ENCODE assay signal across 26 cellular contexts in genomic region chr9:137193771-137194170, GRCh38. TPM values are rescaled to one million over a fixed set of nuclear protein-coding genes. Genes with fewer than 3 reads are reported as not detected.
DNase-seq lines count a peak whose midpoint lies in the region; ATAC-seq, FAIRE-seq and TF ChIP-seq lines count a peak whose summit lies in the region.
"Had no signal": no experiment of that assay in that cellular context is flagged by ENCODE, and none has a peak within 500 bp of the region (broad histone marks: within the 10 kb centered on the region; RNA-seq: fewer than 3 reads in every experiment).

No MANE protein-coding gene starts in this region.

- no peak overlapping the region for H3K4ac ChIP-seq in H1 (replicated peaks; ENCODE audit: insufficient read length, low read depth, low read length)

- no peak overlapping the region for H2BK15ac ChIP-seq in H1 (ENCODE audit: low read length)

- TF ChIP-seq RAD21 in H1 (IDR thresholded peaks at IDR 0.05 in 1 of 2, conservative IDR thresholded peaks at IDR 0.05 in 1 of 2; ENCODE audit: low read depth in 2 of 2, low read length in 2 of 2), result no peak

- H3K56ac ChIP-seq in H1 (replicated peaks; ENCODE audit: insufficient read length, low read depth, low read length), result no peak overlapping the region

- H2AFZ ChIP-seq in H1 (ENCODE audit: low read length), result no peak overlapping the region

- H3K4me1 ChIP-seq in heart left ventricle (peaks cover 11 to 90% (median 63%) of the 10 kb centered on the region in 12 donors), Peyer's patch (peaks cover 5 to 65% (median 10%) of the 10 kb centered on the region in 4 donors), H1 (replicated peaks in 1 of 4; ENCODE audit: control insufficient read depth in 3 of 4, insufficient read depth in 4 of 4, low read length in 3 of 4) (peaks cover 0 to 26% (median 11%) of the 10 kb centered on the region in 4 experiments; a peak in 6 of 7 replicates)

- peaks cover 20% of the 10 kb centered on the region for H3K4me1 Mint-ChIP-seq in activated naive CD4-positive, alpha-beta T cell treated with anti-CD3 and anti-CD28 coated beads, Interleukin-2, amount 10 ng/mL, durations not matched to agents 7 days and 5 days

- H4K5ac ChIP-seq in H1 (ENCODE audit: insufficient read length, low read depth, low read length), result no peak overlapping the region

- peaks cover 20% of the 10 kb centered on the region for H3K79me1 ChIP-seq in H1 (ENCODE audit: low read depth, low read length)

- peaks cover 2% of the 10 kb centered on the region; the same call in 1 of the 2 replicates for H3K23me2 ChIP-seq in H1 (ENCODE audit: low read depth, low read length)

- ATAC-seq in heart left ventricle, result no peak
- ATAC-seq in GM19397 (IDR thresholded peaks at IDR 0.05; ENCODE audit: unreplicated experiment), result no peak
- ATAC-seq: A549; activated naive CD8-positive, alpha-beta T cell treated with anti-CD3 and anti-CD28 coated beads, Interleukin-2, amount 50 U/mL, for 24 hours; activated T-cell treated with anti-CD3 and anti-CD28 coated beads, Interleukin-2, amount 50 U/mL, for 4 hours; CD8-positive, alpha-beta T cell; mucosa of descending colon; natural killer cell treated with Interleukin-12 subunit alpha and Interleukin-12 subunit beta and Interleukin-15 and Interleukin-18, amount 100 ng/mL, for 72 hours; stimulated activated naive B cell treated with anti-CD40 and anti-IgM and Interleukin-4, amounts not matched to agents 10 μg/mL and 1 μg/mL and 100 μg/mL, for 72 hours had no signal

- H3K36me3 ChIP-seq in heart left ventricle (peaks cover 0 to 30% (median 24%) of the 10 kb centered on the region in 9 donors), Peyer's patch (peaks cover 0 to 31% (median 0%) of the 10 kb centered on the region in 3 donors), H1 (ENCODE audit: control insufficient read depth in 2 of 4, insufficient read depth in 4 of 4, low read length in 3 of 4) (peaks cover 0 to 4% (median 1%) of the 10 kb centered on the region in 4 experiments; a peak in 2 of 8 replicates)

- H3K4me3 ChIP-seq in heart left ventricle (peak overlapping the region in 2 of 12 donors; percentile 33 to 37), Peyer's patch (peak overlapping the region in 2 of 4 donors; percentile 74 to 96), H1 (ENCODE audit: extremely low read depth in 1 of 4, insufficient read depth in 2 of 4, low read depth in 3 of 4, low read length in 4 of 4) (no peak overlapping the region)
- H3K4me3 ChIP-seq: A549, mucosa of descending colon, SJSA1, skin epidermis had no signal

- intact Hi-C loops in heart left ventricle (cut with DNase I) (loop anchor here in 1 of 10 donors (5.0 kb wide), 1 partner anchor 34 kb away; the partner anchor contains the start of genes CYSRT1 and RNF224), cardiac septum (cut with DNase I) (no loop called here)

- no peak overlapping the region for H2AK5ac ChIP-seq in H1 (ENCODE audit: low read depth, low read length)

- H2BK120ac ChIP-seq in H1 (replicated peaks; ENCODE audit: low read depth, low read length), result no peak overlapping the region

- no peak for TF ChIP-seq POLR2A in heart left ventricle (IDR thresholded peaks at IDR 0.05)
- TF ChIP-seq POLR2A in Peyer's patch (IDR thresholded peaks at IDR 0.05), result no peak
- TF ChIP-seq POLR2A in H1 (IDR thresholded peaks at IDR 0.05; ENCODE audit: control extremely low read depth in 1 of 2, low read depth in 2 of 2, low read length in 2 of 2), result no peak

- in situ Hi-C loops in KBM-7 (cut with MboI; ENCODE audit: low pct_unique_long_range_greater_than_20kb, low sequenced_read_pairs), result no loop called here

- H3K27ac Mint-ChIP-seq in activated naive CD4-positive, alpha-beta T cell treated with anti-CD3 and anti-CD28 coated beads, Interleukin-2, amount 10 ng/mL, durations not matched to agents 7 days and 5 days, result no peak overlapping the region
- H3K27ac Mint-ChIP-seq: activated naive CD8-positive, alpha-beta T cell treated with anti-CD3 and anti-CD28 coated beads, Interleukin-2, amount 50 U/mL, for 24 hours; CD8-positive, alpha-beta T cell; natural killer cell treated with Interleukin-12 subunit alpha and Interleukin-12 subunit beta and Interleukin-15 and Interleukin-18, amount 100 ng/mL, for 72 hours; stimulated activated naive B cell treated with anti-CD40 and anti-IgM and Interleukin-4, amounts not matched to agents 10 μg/mL and 1 μg/mL and 100 μg/mL, for 72 hours had no signal

- H3K23ac ChIP-seq in H1 (ENCODE audit: insufficient read length), result no peak overlapping the region

- H3K79me2 ChIP-seq in H1 (ENCODE audit: control insufficient read depth in 1 of 2, insufficient read depth in 2 of 2, low read length in 2 of 2), result peaks cover 0 to 29% of the 10 kb centered on the region in 2 experiments; a peak in 1 of 4 replicates

- H2BK12ac ChIP-seq in H1 (ENCODE audit: low read depth, low read length), result no peak overlapping the region

- H4K20me1 ChIP-seq in H1 (replicated peaks in 1 of 2; ENCODE audit: control insufficient read depth in 1 of 2, insufficient read depth in 2 of 2, low read length in 2 of 2), result peaks cover 15 to 33% of the 10 kb centered on the region in 2 experiments

- peak overlapping the region; percentile 26 to 89 (median 66) for H3K27ac ChIP-seq in heart left ventricle
- peak overlapping the region in 3 of 4 donors; percentile 85 to 98 (median 92) for H3K27ac ChIP-seq in Peyer's patch
- no peak overlapping the region for H3K27ac ChIP-seq in H1 (ENCODE audit: low read depth, low read length)
- peak overlapping the region; percentile 100 for H3K27ac ChIP-seq in temporal lobe (ENCODE audit: low read depth, low read length)
- H3K27ac ChIP-seq: HL-60, SJSA1, suprapubic skin had no signal

- H2BK20ac ChIP-seq in H1 (ENCODE audit: low read length), result no peak overlapping the region

- FAIRE-seq in H1 (lab: Jason Lieb, UNC), result no peak
- FAIRE-seq: A549, GM18507, RCC 7860 had no signal

- CTCF ChIA-PET in H1 (lab: Charles Lee; ENCODE audit: partially characterized antibody), result interaction anchor here (1.7 to 14.0 kb wide), 5 partner anchors 11 to 76 kb away, joined by 6 to 204 read pairs (median 16); partner anchors contain the start of genes CYSRT1, NDOR1, RNF208 and RNF224
- CTCF ChIA-PET in activated naive CD4-positive, alpha-beta T cell treated with anti-CD3 and anti-CD28 coated beads, Interleukin-2, amount 10 ng/mL, durations not matched to agents 7 days and 5 days (lab: Charles Lee), result interaction anchor here (1.0 kb wide), 1 partner anchor 31 kb away, joined by 3 read pairs; the partner anchor contains the start of gene CYSRT1

- DNase-seq in heart left ventricle (no peak), cardiac septum (ENCODE audit: low spot score) (no peak), Peyer's patch (no peak), H1 (ENCODE audit: low read depth in 1 of 2, low spot score in 2 of 2) (no peak), KBM-7 (no peak)
- DNase-seq in activated naive CD4-positive, alpha-beta T cell treated with anti-CD3 and anti-CD28 coated beads, Interleukin-2, amount 10 ng/mL, durations not matched to agents 7 days and 5 days, result no peak
- DNase-seq: activated gamma-delta T cell treated with Interleukin-2 at 50 U/mL for 16 hours; activated naive CD8-positive, alpha-beta T cell treated with anti-CD3 and anti-CD28 coated beads, Interleukin-2, amount 50 U/mL, for 24 hours; activated T-cell treated with anti-CD3 and anti-CD28 coated beads, Interleukin-2, amount 50 U/mL, for 4 hours; CD8-positive, alpha-beta T cell; NCI-H2081; NCI-H446; NCI-H748 treated with DMSO at 0.1 percent for 48 hours; stimulated activated naive B cell treated with anti-CD40 and anti-IgM and Interleukin-4, amounts not matched to agents 10 μg/mL and 1 μg/mL and 100 μg/mL, for 72 hours; T1000 had no signal

- H3K9me3 ChIP-seq in heart left ventricle, result no peaks in the 10 kb centered on the region
- no peaks in the 10 kb centered on the region for H3K9me3 ChIP-seq in Peyer's patch
- no peaks in the 10 kb centered on the region for H3K9me3 ChIP-seq in H1 (ENCODE audit: insufficient read depth in 2 of 2, low read depth in 1 of 2, low read length in 1 of 2)
- H3K9me3 ChIP-seq: A549, mucosa of descending colon, SJSA1, suprapubic skin had no signal

- TF ChIP-seq EP300 in H1 (IDR thresholded peaks at IDR 0.05; ENCODE audit: borderline replicate concordance in 1 of 2, low read depth in 2 of 2, low read length in 2 of 2), result no peak

- H3K27me3 Mint-ChIP-seq in activated naive CD4-positive, alpha-beta T cell treated with anti-CD3 and anti-CD28 coated beads, Interleukin-2, amount 10 ng/mL, durations not matched to agents 7 days and 5 days, result peaks cover 8% of the 10 kb centered on the region
- H3K27me3 Mint-ChIP-seq: activated naive CD8-positive, alpha-beta T cell treated with anti-CD3 and anti-CD28 coated beads, Interleukin-2, amount 50 U/mL, for 24 hours; natural killer cell treated with Interleukin-12 subunit alpha and Interleukin-12 subunit beta and Interleukin-15 and Interleukin-18, amount 100 ng/mL, for 72 hours; stimulated activated naive B cell treated with anti-CD40 and anti-IgM and Interleukin-4, amounts not matched to agents 10 μg/mL and 1 μg/mL and 100 μg/mL, for 72 hours had no signal

- H3K14ac ChIP-seq in H1 (ENCODE audit: insufficient read length), result no peak overlapping the region

- POLR2A ChIA-PET in H1 (lab: Charles Lee; ENCODE audit: partially characterized antibody), result interaction anchor here (0.9 to 11.0 kb wide), 6 partner anchors 8 to 47 kb away, joined by 3 to 107 read pairs (median 4); partner anchors contain the start of genes NDOR1, TMEM203 and TUBB4B

- H3K27me3 ChIP-seq in heart left ventricle, result no peaks in the 10 kb centered on the region
- H3K27me3 ChIP-seq in Peyer's patch, result no peaks in the 10 kb centered on the region
- H3K27me3 ChIP-seq in H1 (replicated peaks in 1 of 4; ENCODE audit: control insufficient read depth in 3 of 4, extremely low read depth in 1 of 4, insufficient read depth in 3 of 4, low read length in 3 of 4), result no peaks in the 10 kb centered on the region
- H3K27me3 ChIP-seq: SJSA1, suprapubic skin had no signal

- H3K4me2 ChIP-seq in H1 (ENCODE audit: insufficient read depth in 1 of 2, low read depth in 2 of 2, low read length in 2 of 2), result no peak overlapping the region
- H3K4me2 ChIP-seq: A549 had no signal

- no peak overlapping the region for H3K4me3 Mint-ChIP-seq in activated naive CD4-positive, alpha-beta T cell treated with anti-CD3 and anti-CD28 coated beads, Interleukin-2, amount 10 ng/mL, durations not matched to agents 7 days and 5 days
- H3K4me3 Mint-ChIP-seq: activated naive CD8-positive, alpha-beta T cell treated with anti-CD3 and anti-CD28 coated beads, Interleukin-2, amount 50 U/mL, for 24 hours; activated T-cell treated with anti-CD3 and anti-CD28 coated beads, Interleukin-2, amount 50 U/mL, for 4 hours; CD8-positive, alpha-beta T cell; natural killer cell treated with Interleukin-12 subunit alpha and Interleukin-12 subunit beta and Interleukin-15 and Interleukin-18, amount 100 ng/mL, for 72 hours; stimulated activated naive B cell treated with anti-CD40 and anti-IgM and Interleukin-4, amounts not matched to agents 10 μg/mL and 1 μg/mL and 100 μg/mL, for 72 hours had no signal

- H4K91ac ChIP-seq in H1 (replicated peaks; ENCODE audit: insufficient read length, low read length), result no peak overlapping the region

- no peak overlapping the region for H3K9ac ChIP-seq in H1 (replicated peaks in 1 of 4; ENCODE audit: extremely low read depth in 1 of 4, low read depth in 3 of 4, low read length in 3 of 4)

- H3K9me3 Mint-ChIP-seq in activated naive CD4-positive, alpha-beta T cell treated with anti-CD3 and anti-CD28 coated beads, Interleukin-2, amount 10 ng/mL, durations not matched to agents 7 days and 5 days, result no peaks in the 10 kb centered on the region
- H3K9me3 Mint-ChIP-seq: activated naive CD8-positive, alpha-beta T cell treated with anti-CD3 and anti-CD28 coated beads, Interleukin-2, amount 50 U/mL, for 24 hours; activated T-cell treated with anti-CD3 and anti-CD28 coated beads, Interleukin-2, amount 50 U/mL, for 4 hours; CD8-positive, alpha-beta T cell; natural killer cell treated with Interleukin-12 subunit alpha and Interleukin-12 subunit beta and Interleukin-15 and Interleukin-18, amount 100 ng/mL, for 72 hours; stimulated activated naive B cell treated with anti-CD40 and anti-IgM and Interleukin-4, amounts not matched to agents 10 μg/mL and 1 μg/mL and 100 μg/mL, for 72 hours had no signal

- 81 to 90% (median 84%) methylated on average over 10 to 14 of the region's 14 CpGs for WGBS in heart left ventricle, 4 donors
- 97% methylated on average over 11 of the region's 14 CpGs; no CpG with 5 or more reads in 1 of the 2 experiments for WGBS in H1 (ENCODE audit: extremely low coverage in 1 of 2, insufficient coverage in 1 of 2, insufficient read length in 1 of 2, insufficient replicate concordance in 2 of 2, low coverage in 1 of 2, low lambda C conversion rate in 2 of 2, missing lambda C conversion rate in 1 of 2), 2 experiments

- peaks cover 11% of the 10 kb centered on the region for H3K36me3 Mint-ChIP-seq in activated naive CD4-positive, alpha-beta T cell treated with anti-CD3 and anti-CD28 coated beads, Interleukin-2, amount 10 ng/mL, durations not matched to agents 7 days and 5 days
- H3K36me3 Mint-ChIP-seq: natural killer cell treated with Interleukin-12 subunit alpha and Interleukin-12 subunit beta and Interleukin-15 and Interleukin-18, amount 100 ng/mL, for 72 hours had no signal

- TF ChIP-seq CTCF in heart left ventricle (IDR thresholded peaks at IDR 0.05) (no peak), Peyer's patch (IDR thresholded peaks at IDR 0.05) (no peak), H1 (IDR thresholded peaks at IDR 0.05; ENCODE audit: control extremely low read depth in 1 of 3, insufficient read depth in 1 of 3, low read depth in 1 of 3, low read length in 3 of 3) (no peak)

- H3K18ac ChIP-seq in H1 (ENCODE audit: extremely low read depth, low read length), result no peak overlapping the region

- no peak overlapping the region for H4K8ac ChIP-seq in H1 (ENCODE audit: extremely low read depth, insufficient read depth, low read length)

- peak overlapping the region; percentile 60; the same call in 1 of the 2 replicates for H2BK5ac ChIP-seq in H1 (ENCODE audit: low read depth, low read length)

RNA-seq across cellular contexts. Expression of gene SSNA1, which starts 5.3 kb away (rescaled TPM):
- total RNA-seq in heart left ventricle (100 to 1,000 TPM in 2 of 9 donors, 10 to 100 TPM in 7; 46.0 to 123 (median 59.9) TPM), cardiac septum (59.5 TPM), Peyer's patch (10 to 100 TPM; 58.6 to 82.0 (median 71.6) TPM), temporal lobe (15.7 TPM)
- polyA plus RNA-seq in heart left ventricle (100 to 1,000 TPM; 120 to 161 TPM), H1 (2011; rRNA removed) (157 and 182 TPM in 2 replicates)
- 87.3 and 91.3 TPM in 2 replicates for total RNA-seq in H1 (2021; fragmentation: NEBNext Ultra II Directional; extraction: Animal tissue kit (Norgen Biotek cat#: 25700))
- 159 TPM for polyA plus RNA-seq in H1 (2011; cell fraction: cytosol; rRNA removed)
- 99.4 TPM for polyA plus RNA-seq in H1 (2011; cell fraction: nucleus; rRNA removed)
- polyA plus RNA-seq in H1 (2012, experiment 1 of 2), result 57.5 to 108 TPM (median 103 TPM) in 4 replicates
- 94.9 TPM for polyA plus RNA-seq in H1 (2012, experiment 2 of 2)
- polyA plus RNA-seq in H1 (2013, experiment 1 of 2), result 102 TPM
- polyA plus RNA-seq in H1 (2013, experiment 2 of 2), result 101 TPM
- 14.6 and 15.3 TPM in 2 replicates for polyA minus RNA-seq in H1 (2011; rRNA and poly(A)+ RNA removed)
- 36.0 TPM for polyA minus RNA-seq in H1 (2011; cell fraction: cytosol; rRNA and poly(A)+ RNA removed)
- 18.2 TPM for polyA minus RNA-seq in H1 (2011; cell fraction: nucleus; rRNA and poly(A)+ RNA removed)

RNA-seq across cellular contexts. Expression of gene ANAPC2, which starts 5.4 kb away (rescaled TPM):
- total RNA-seq in heart left ventricle, result 10 to 100 TPM; 14.3 to 35.9 (median 28.9) TPM
- polyA plus RNA-seq in heart left ventricle, result 10 to 100 TPM; 26.6 to 33.4 TPM
- total RNA-seq in cardiac septum, result 32.5 TPM
- 100 to 1,000 TPM in 2 of 4 donors, 10 to 100 TPM in 2; 37.7 to 118 (median 78.7) TPM for total RNA-seq in Peyer's patch
- 37.7 and 41.9 TPM in 2 replicates for total RNA-seq in H1 (2021; fragmentation: NEBNext Ultra II Directional; extraction: Animal tissue kit (Norgen Biotek cat#: 25700))
- 30.2 and 44.3 TPM in 2 replicates for polyA plus RNA-seq in H1 (2011; rRNA removed)
- polyA plus RNA-seq in H1 (2011; cell fraction: cytosol; rRNA removed), result 31.6 TPM
- 198 TPM for polyA plus RNA-seq in H1 (2011; cell fraction: nucleus; rRNA removed)
- 20.7 to 43.2 TPM (median 38.1 TPM) in 4 replicates for polyA plus RNA-seq in H1 (2012, experiment 1 of 2)
- polyA plus RNA-seq in H1 (2012, experiment 2 of 2), result 25.6 TPM
- 22.6 TPM for polyA plus RNA-seq in H1 (2013, experiment 1 of 2)
- polyA plus RNA-seq in H1 (2013, experiment 2 of 2), result 17.5 TPM
- 20.4 and 24.8 TPM in 2 replicates for polyA minus RNA-seq in H1 (2011; rRNA and poly(A)+ RNA removed)
- polyA minus RNA-seq in H1 (2011; cell fraction: cytosol; rRNA and poly(A)+ RNA removed), result 28.8 TPM
- polyA minus RNA-seq in H1 (2011; cell fraction: nucleus; rRNA and poly(A)+ RNA removed), result 67.3 TPM
- 22.1 TPM for total RNA-seq in temporal lobe

RNA-seq across cellular contexts. Expression of gene TPRN, which starts 6.8 kb away (rescaled TPM):
- 10 to 100 TPM; 11.5 to 18.0 (median 16.6) TPM for total RNA-seq in heart left ventricle
- polyA plus RNA-seq in heart left ventricle, result 10 to 100 TPM; 12.5 to 16.7 TPM
- total RNA-seq in cardiac septum, result 13.5 TPM
- 100 to 1,000 TPM in 3 of 4 donors, 10 to 100 TPM in 1; 28.1 to 167 (median 130) TPM for total RNA-seq in Peyer's patch
- 23.2 and 27.2 TPM in 2 replicates for total RNA-seq in H1 (2021; fragmentation: NEBNext Ultra II Directional; extraction: Animal tissue kit (Norgen Biotek cat#: 25700))
- polyA plus RNA-seq in H1 (2011; rRNA removed), result 9.7 and 14.9 TPM in 2 replicates
- 11.9 TPM for polyA plus RNA-seq in H1 (2011; cell fraction: cytosol; rRNA removed)
- polyA plus RNA-seq in H1 (2011; cell fraction: nucleus; rRNA removed), result 34.2 TPM
- polyA plus RNA-seq in H1 (2012, experiment 1 of 2), result 13.0 to 23.1 TPM (median 21.4 TPM) in 4 replicates
- polyA plus RNA-seq in H1 (2012, experiment 2 of 2), result 14.8 TPM
- polyA plus RNA-seq in H1 (2013, experiment 1 of 2), result 13.5 TPM
- 12.5 TPM for polyA plus RNA-seq in H1 (2013, experiment 2 of 2)
- polyA minus RNA-seq in H1 (2011; rRNA and poly(A)+ RNA removed), result 3.6 TPM in 2 replicates
- 12.5 TPM for polyA minus RNA-seq in H1 (2011; cell fraction: cytosol; rRNA and poly(A)+ RNA removed)
- 13.7 TPM for polyA minus RNA-seq in H1 (2011; cell fraction: nucleus; rRNA and poly(A)+ RNA removed)
- 5.4 TPM for total RNA-seq in temporal lobe

RNA-seq across cellular contexts. Expression of gene TMEM203, which starts 11.7 kb away (rescaled TPM):
- 10 to 100 TPM; 30.8 to 43.7 (median 39.9) TPM for total RNA-seq in heart left ventricle
- polyA plus RNA-seq in heart left ventricle, result 10 to 100 TPM; 49.8 to 52.0 TPM
- 40.6 TPM for total RNA-seq in cardiac septum
- total RNA-seq in Peyer's patch, result 10 to 100 TPM; 11.6 to 33.5 (median 27.6) TPM
- 44.1 and 44.2 TPM in 2 replicates for total RNA-seq in H1 (2021; fragmentation: NEBNext Ultra II Directional; extraction: Animal tissue kit (Norgen Biotek cat#: 25700))
- 57.1 and 67.1 TPM in 2 replicates for polyA plus RNA-seq in H1 (2011; rRNA removed)
- 52.2 TPM for polyA plus RNA-seq in H1 (2011; cell fraction: cytosol; rRNA removed)
- polyA plus RNA-seq in H1 (2011; cell fraction: nucleus; rRNA removed), result 39.1 TPM
- polyA plus RNA-seq in H1 (2012, experiment 1 of 2), result 35.8 to 40.1 TPM (median 39.0 TPM) in 4 replicates
- 45.2 TPM for polyA plus RNA-seq in H1 (2012, experiment 2 of 2)
- 32.5 TPM for polyA plus RNA-seq in H1 (2013, experiment 1 of 2)
- 35.6 TPM for polyA plus RNA-seq in H1 (2013, experiment 2 of 2)
- 25.5 and 25.8 TPM in 2 replicates for polyA minus RNA-seq in H1 (2011; rRNA and poly(A)+ RNA removed)
- 20.7 TPM for polyA minus RNA-seq in H1 (2011; cell fraction: cytosol; rRNA and poly(A)+ RNA removed)
- 23.5 TPM for polyA minus RNA-seq in H1 (2011; cell fraction: nucleus; rRNA and poly(A)+ RNA removed)
- 21.9 TPM for total RNA-seq in temporal lobe

RNA-seq across cellular contexts. Expression of gene NDOR1, which starts 11.7 kb away (rescaled TPM):
- total RNA-seq in heart left ventricle, result 1 to 10 TPM; 4.5 to 9.6 (median 6.1) TPM
- polyA plus RNA-seq in heart left ventricle, result 1 to 10 TPM; 6.2 to 9.2 TPM
- 8.0 TPM for total RNA-seq in cardiac septum
- total RNA-seq in Peyer's patch, result 10 to 100 TPM; 16.3 to 39.2 (median 25.1) TPM
- 32.3 and 33.2 TPM in 2 replicates for total RNA-seq in H1 (2021; fragmentation: NEBNext Ultra II Directional; extraction: Animal tissue kit (Norgen Biotek cat#: 25700))
- 25.7 and 42.4 TPM in 2 replicates for polyA plus RNA-seq in H1 (2011; rRNA removed)
- 18.7 TPM for polyA plus RNA-seq in H1 (2011; cell fraction: cytosol; rRNA removed)
- 128 TPM for polyA plus RNA-seq in H1 (2011; cell fraction: nucleus; rRNA removed)
- polyA plus RNA-seq in H1 (2012, experiment 1 of 2), result 19.7 to 28.2 TPM (median 25.1 TPM) in 4 replicates
- 21.2 TPM for polyA plus RNA-seq in H1 (2012, experiment 2 of 2)
- polyA plus RNA-seq in H1 (2013, experiment 1 of 2), result 27.2 TPM
- 25.0 TPM for polyA plus RNA-seq in H1 (2013, experiment 2 of 2)
- 7.9 TPM in 2 replicates for polyA minus RNA-seq in H1 (2011; rRNA and poly(A)+ RNA removed)
- polyA minus RNA-seq in H1 (2011; cell fraction: cytosol; rRNA and poly(A)+ RNA removed), result 15.5 TPM
- 25.5 TPM for polyA minus RNA-seq in H1 (2011; cell fraction: nucleus; rRNA and poly(A)+ RNA removed)
- total RNA-seq in temporal lobe, result 3.4 TPM
